1 cellular context compared by ENCODE assay signal in genomic region chr9:120914410-120914809, GRCh38.
TF ChIP-seq lines count a peak whose summit lies in the region.

No MANE protein-coding gene starts in this region.

TF ChIP-seq in H1, 55 proteins besides CTCF, POLR2A, EP300 and RAD21 (continued from another document):
- TF ChIP-seq CHD2 (IDR thresholded peaks at IDR 0.05; ENCODE audit: low read length) (no peak), CEBPB (IDR thresholded peaks at IDR 0.05; ENCODE audit: low read depth, low read length) (no peak), ZNF274 (IDR thresholded peaks at IDR 0.05; ENCODE audit: borderline replicate concordance, extremely low read depth, low read length) (no peak)
